ENCODE assay signal across 26 cellular contexts in the genomic region with DNA sequence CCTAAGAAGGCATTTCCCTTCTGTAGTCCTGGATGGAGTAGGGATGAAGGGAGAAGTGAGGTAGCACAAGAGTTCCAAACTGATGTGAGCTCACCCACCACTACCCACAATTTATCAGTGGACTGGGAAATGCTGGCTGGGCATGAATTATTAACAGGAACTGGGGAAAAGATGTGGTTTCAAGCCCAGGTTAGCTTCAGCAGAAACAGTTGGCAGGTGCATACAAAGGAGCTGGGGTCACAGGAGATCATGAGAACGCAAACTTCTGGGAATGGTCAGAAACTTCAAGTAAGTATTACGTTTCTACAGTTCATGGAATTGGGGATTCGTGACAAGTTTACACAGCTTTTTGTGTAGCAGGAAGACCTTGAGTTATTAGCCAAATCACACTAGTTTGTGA. TPM values are rescaled to one million over a fixed set of nuclear protein-coding genes. Genes with fewer than 3 reads are reported as not detected.
DNase-seq lines count a peak whose midpoint lies in the region; ATAC-seq, FAIRE-seq and TF ChIP-seq lines count a peak whose summit lies in the region.
"Had no signal": no experiment of that assay in that cellular context is flagged by ENCODE, and none has a peak within 500 bp of the region (broad histone marks: within the 10 kb centered on the region; RNA-seq: fewer than 3 reads in every experiment).

No MANE protein-coding gene starts in this region.

- peak; percentile 85 for FAIRE-seq in GM19239 (lab: Jason Lieb, UNC)
- FAIRE-seq: urothelium cell line had no signal

- no peak overlapping the region for H3K9ac ChIP-seq in SK-N-SH
- H3K9ac ChIP-seq: BLaER1 had no signal

- H3K4me1 Mint-ChIP-seq in naive B cell: peaks cover 34 to 71% (median 60%) of the 10 kb centered on the region in 3 donors

- peak overlapping the region; percentile 6 to 95 (median 63) for H3K27ac Mint-ChIP-seq in naive B cell
- H3K27ac Mint-ChIP-seq: natural killer cell had no signal

- no peak for TF ChIP-seq RAD21 in SK-N-SH (IDR thresholded peaks at IDR 0.05; ENCODE audit: low read length)

- no peak overlapping the region for H3K27ac ChIP-seq in SK-N-SH (ENCODE audit: low read depth in 2 of 2, low read length in 1 of 2)
- H3K27ac ChIP-seq: 22Rv1, BLaER1, gastrocnemius medialis, prostate gland, SJSA1, skin epidermis had no signal

- peak overlapping the region; percentile 47; the same call in 1 of the 2 replicates for H3K4me2 ChIP-seq in SK-N-SH
- H3K4me2 ChIP-seq: BLaER1 had no signal

- H3K27me3 Mint-ChIP-seq in naive B cell: no peaks in the 10 kb centered on the region

- 20% methylated on average over 3 of the region's 3 CpGs for WGBS in SK-N-SH (ENCODE audit: low lambda C conversion rate)

- peak overlapping the region; percentile 29 to 85 (median 76) for H3K4me3 Mint-ChIP-seq in naive B cell
- H3K4me3 Mint-ChIP-seq: natural killer cell had no signal

- H3K9me3 Mint-ChIP-seq in naive B cell: peaks cover 0 to 4% (median 0%) of the 10 kb centered on the region in 7 donors

- TF ChIP-seq CTCF in SK-N-SH (IDR thresholded peaks at IDR 0.05) (no peak), GM13977 (IDR thresholded peaks at IDR 0.05; ENCODE audit: extremely low read depth, insufficient read depth, missing control alignments) (no peak)

- no peaks in the 10 kb centered on the region for H3K27me3 ChIP-seq in SK-N-SH (ENCODE audit: insufficient read depth)
- H3K27me3 ChIP-seq: BLaER1, gastrocnemius medialis, SJSA1 had no signal

- H3K9me2 ChIP-seq in SK-N-SH: no peaks in the 10 kb centered on the region

- no peaks in the 10 kb centered on the region; a peak in 1 of 4 replicates for H3K4me1 ChIP-seq in SK-N-SH (ENCODE audit: control insufficient read depth in 1 of 2, insufficient read depth in 2 of 2, low read depth in 1 of 2, low read length in 1 of 2)
- H3K4me1 ChIP-seq: prostate gland, SJSA1 had no signal

- TF ChIP-seq EP300 in SK-N-SH (IDR thresholded peaks at IDR 0.05; ENCODE audit: borderline replicate concordance in 1 of 2, low read depth in 1 of 2, low read length in 1 of 2): no peak

- no peak overlapping the region for H3K4me3 ChIP-seq in SK-N-SH (ENCODE audit: low read depth in 2 of 2, low read length in 1 of 2)
- H3K4me3 ChIP-seq: BLaER1, gastrocnemius medialis, prostate gland, SJSA1, skin epidermis had no signal

- CTCF ChIA-PET in SK-N-SH (lab: Yijun Ruan, JAX): no interaction called here

- no peak for DNase-seq in SK-N-SH
- DNase-seq in GM19239 (ENCODE audit: insufficient read length, low spot score): no peak
- DNase-seq in RPMI8226: peak; percentile 76
- DNase-seq in naive B cell: peak; percentile 44
- DNase-seq in H4 (ENCODE audit: low spot score): no peak
- no peak for DNase-seq in GM13977 (ENCODE audit: low spot score)
- DNase-seq: activated CD4-positive, alpha-beta T cell treated with anti-CD3 and anti-CD28 coated beads for 4 hours; activated CD8-positive, alpha-beta memory T cell treated with anti-CD3 and anti-CD28 coated beads, Interleukin-2, amount 50 U/mL, for 4 hours; activated gamma-delta T cell; anterior cingulate cortex; DMS 273 treated with DMSO at 0.1 percent for 48 hours; gastrocnemius medialis; GDM1; natural killer cell; NCI-H1436; stimulated activated CD4-positive, alpha-beta T cell treated with anti-CD3 and anti-CD28 coated beads, Interleukin-4, amount 100 ng/mL, for 24 hours; substantia nigra had no signal

- no peaks in the 10 kb centered on the region for H3K36me3 Mint-ChIP-seq in naive B cell
- H3K36me3 Mint-ChIP-seq: natural killer cell had no signal

- no peaks in the 10 kb centered on the region for H3K36me3 ChIP-seq in SK-N-SH (replicated peaks in 1 of 2; ENCODE audit: control insufficient read depth in 1 of 2, insufficient read depth in 2 of 2, low read length in 1 of 2)
- H3K36me3 ChIP-seq: BLaER1, gastrocnemius medialis, prostate gland, SJSA1 had no signal

- POLR2A ChIA-PET in SK-N-SH (lab: Yijun Ruan, JAX): no interaction called here

- H3K79me2 ChIP-seq in SK-N-SH (ENCODE audit: insufficient read depth): no peaks in the 10 kb centered on the region

- no peak overlapping the region for H2AFZ ChIP-seq in SK-N-SH (ENCODE audit: low read depth)

- ATAC-seq in SK-N-SH treated with all-trans-retinoic acid at 6 μM for 48 hours: no peak
- peak; percentile 40 to 76 for ATAC-seq in naive B cell (ENCODE audit: low read depth in 2 of 2)
- ATAC-seq in GM18907 (IDR thresholded peaks at IDR 0.05; ENCODE audit: unreplicated experiment): no peak
- ATAC-seq: gastrocnemius medialis had no signal

- in situ Hi-C loops in GM13977 (cut with MboI; ENCODE audit: low pct_unique_long_range_greater_than_20kb, low sequenced_read_pairs, unreplicated experiment): no loop called here

- no peaks in the 10 kb centered on the region for H3K9me3 ChIP-seq in SK-N-SH
- H3K9me3 ChIP-seq: BLaER1, gastrocnemius medialis, prostate gland, SJSA1 had no signal

- no peaks in the 10 kb centered on the region for H3F3A ChIP-seq in SK-N-SH (replicated peaks; ENCODE audit: insufficient read depth)

- no peaks in the 10 kb centered on the region for H4K20me1 ChIP-seq in SK-N-SH (ENCODE audit: insufficient read depth)
- H4K20me1 ChIP-seq: BLaER1 had no signal

TF ChIP-seq in SK-N-SH, 30 proteins besides CTCF, POLR2A, EP300 and RAD21 (continues in another document):
- TF ChIP-seq FOSL2 (IDR thresholded peaks at IDR 0.05; ENCODE audit: borderline replicate concordance, low read depth): no peak
- TF ChIP-seq, protein P1, sequence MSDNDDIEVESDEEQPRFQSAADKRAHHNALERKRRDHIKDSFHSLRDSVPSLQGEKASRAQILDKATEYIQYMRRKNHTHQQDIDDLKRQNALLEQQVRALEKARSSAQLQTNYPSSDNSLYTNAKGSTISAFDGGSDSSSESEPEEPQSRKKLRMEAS (IDR thresholded peaks at IDR 0.05; ENCODE audit: low read depth): no peak
- TF ChIP-seq, protein P2, sequence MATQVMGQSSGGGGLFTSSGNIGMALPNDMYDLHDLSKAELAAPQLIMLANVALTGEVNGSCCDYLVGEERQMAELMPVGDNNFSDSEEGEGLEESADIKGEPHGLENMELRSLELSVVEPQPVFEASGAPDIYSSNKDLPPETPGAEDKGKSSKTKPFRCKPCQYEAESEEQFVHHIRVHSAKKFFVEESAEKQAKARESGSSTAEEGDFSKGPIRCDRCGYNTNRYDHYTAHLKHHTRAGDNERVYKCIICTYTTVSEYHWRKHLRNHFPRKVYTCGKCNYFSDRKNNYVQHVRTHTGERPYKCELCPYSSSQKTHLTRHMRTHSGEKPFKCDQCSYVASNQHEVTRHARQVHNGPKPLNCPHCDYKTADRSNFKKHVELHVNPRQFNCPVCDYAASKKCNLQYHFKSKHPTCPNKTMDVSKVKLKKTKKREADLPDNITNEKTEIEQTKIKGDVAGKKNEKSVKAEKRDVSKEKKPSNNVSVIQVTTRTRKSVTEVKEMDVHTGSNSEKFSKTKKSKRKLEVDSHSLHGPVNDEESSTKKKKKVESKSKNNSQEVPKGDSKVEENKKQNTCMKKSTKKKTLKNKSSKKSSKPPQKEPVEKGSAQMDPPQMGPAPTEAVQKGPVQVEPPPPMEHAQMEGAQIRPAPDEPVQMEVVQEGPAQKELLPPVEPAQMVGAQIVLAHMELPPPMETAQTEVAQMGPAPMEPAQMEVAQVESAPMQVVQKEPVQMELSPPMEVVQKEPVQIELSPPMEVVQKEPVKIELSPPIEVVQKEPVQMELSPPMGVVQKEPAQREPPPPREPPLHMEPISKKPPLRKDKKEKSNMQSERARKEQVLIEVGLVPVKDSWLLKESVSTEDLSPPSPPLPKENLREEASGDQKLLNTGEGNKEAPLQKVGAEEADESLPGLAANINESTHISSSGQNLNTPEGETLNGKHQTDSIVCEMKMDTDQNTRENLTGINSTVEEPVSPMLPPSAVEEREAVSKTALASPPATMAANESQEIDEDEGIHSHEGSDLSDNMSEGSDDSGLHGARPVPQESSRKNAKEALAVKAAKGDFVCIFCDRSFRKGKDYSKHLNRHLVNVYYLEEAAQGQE (IDR thresholded peaks at IDR 0.05; ENCODE audit: low read depth, low read length): no peak
- TF ChIP-seq GABPA (IDR thresholded peaks at IDR 0.05; ENCODE audit: low read depth): no peak

TF ChIP-seq in SK-N-SH treated with all-trans-retinoic acid at 6 μM for 48 hours, 23 proteins besides CTCF, POLR2A, EP300 and RAD21:
- TF ChIP-seq ESRRG (CRISPR knock-in tag; IDR thresholded peaks at IDR 0.05): no peak
- TF ChIP-seq, protein P3, sequence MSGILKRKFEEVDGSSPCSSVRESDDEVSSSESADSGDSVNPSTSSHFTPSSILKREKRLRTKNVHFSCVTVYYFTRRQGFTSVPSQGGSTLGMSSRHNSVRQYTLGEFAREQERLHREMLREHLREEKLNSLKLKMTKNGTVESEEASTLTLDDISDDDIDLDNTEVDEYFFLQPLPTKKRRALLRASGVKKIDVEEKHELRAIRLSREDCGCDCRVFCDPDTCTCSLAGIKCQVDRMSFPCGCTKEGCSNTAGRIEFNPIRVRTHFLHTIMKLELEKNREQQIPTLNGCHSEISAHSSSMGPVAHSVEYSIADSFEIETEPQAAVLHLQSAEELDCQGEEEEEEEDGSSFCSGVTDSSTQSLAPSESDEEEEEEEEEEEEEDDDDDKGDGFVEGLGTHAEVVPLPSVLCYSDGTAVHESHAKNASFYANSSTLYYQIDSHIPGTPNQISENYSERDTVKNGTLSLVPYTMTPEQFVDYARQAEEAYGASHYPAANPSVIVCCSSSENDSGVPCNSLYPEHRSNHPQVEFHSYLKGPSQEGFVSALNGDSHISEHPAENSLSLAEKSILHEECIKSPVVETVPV (CRISPR knock-in tag; IDR thresholded peaks at IDR 0.05): no peak
- no peak for TF ChIP-seq ISL1 (CRISPR knock-in tag; IDR thresholded peaks at IDR 0.05)
TF ChIP-seq in SK-N-SH treated with all-trans-retinoic acid at 6 μM for 48 hours: peak in this region for 0.

RNA-seq across cellular contexts. Expression of a gene that starts 5.4 kb away (rescaled TPM):
- polyA plus RNA-seq in SK-N-SH (2012; rRNA removed): 0.02 TPM in 2 replicates
- polyA plus RNA-seq in SK-N-SH (2012; cell fraction: cytosol; rRNA removed): 0.01 TPM in 2 replicates
- polyA plus RNA-seq in SK-N-SH (2012; cell fraction: nucleus; rRNA removed): 0.01 TPM in 1 of 2 replicates, not detected in the other
- 10 to 100 TPM in 1 of 6 donors, 1 to 10 TPM in 5; 3.3 to 20.1 (median 7.5) TPM for polyA plus RNA-seq in naive B cell (ENCODE audit: low read depth in 6 of 6)
- 0.02 TPM in 1 of 2 replicates, not detected in the other for total RNA-seq in H4 (2014; rRNA removed; shearing (Covaris generic))
- total RNA-seq: kidney epithelial cell, SJSA1 had no signal

Comparison
In these comparisons a context has a peak if more than half of its experiments do, and no peak if none do; other contexts are left out.
1. DNase-seq: peak in RPMI8226 (single experiment) and naive B cell (single experiment); none in SK-N-SH (single experiment), GM19239 (single experiment), H4 (single experiment) and GM13977 (single experiment).
2. ATAC-seq: peak in naive B cell (2 of 2); none in SK-N-SH treated with all-trans-retinoic acid at 6 μM for 48 hours (single experiment) and GM18907 (single experiment).